Comparison of ENCODE assay signal across 1 cellular context in the genomic region with DNA sequence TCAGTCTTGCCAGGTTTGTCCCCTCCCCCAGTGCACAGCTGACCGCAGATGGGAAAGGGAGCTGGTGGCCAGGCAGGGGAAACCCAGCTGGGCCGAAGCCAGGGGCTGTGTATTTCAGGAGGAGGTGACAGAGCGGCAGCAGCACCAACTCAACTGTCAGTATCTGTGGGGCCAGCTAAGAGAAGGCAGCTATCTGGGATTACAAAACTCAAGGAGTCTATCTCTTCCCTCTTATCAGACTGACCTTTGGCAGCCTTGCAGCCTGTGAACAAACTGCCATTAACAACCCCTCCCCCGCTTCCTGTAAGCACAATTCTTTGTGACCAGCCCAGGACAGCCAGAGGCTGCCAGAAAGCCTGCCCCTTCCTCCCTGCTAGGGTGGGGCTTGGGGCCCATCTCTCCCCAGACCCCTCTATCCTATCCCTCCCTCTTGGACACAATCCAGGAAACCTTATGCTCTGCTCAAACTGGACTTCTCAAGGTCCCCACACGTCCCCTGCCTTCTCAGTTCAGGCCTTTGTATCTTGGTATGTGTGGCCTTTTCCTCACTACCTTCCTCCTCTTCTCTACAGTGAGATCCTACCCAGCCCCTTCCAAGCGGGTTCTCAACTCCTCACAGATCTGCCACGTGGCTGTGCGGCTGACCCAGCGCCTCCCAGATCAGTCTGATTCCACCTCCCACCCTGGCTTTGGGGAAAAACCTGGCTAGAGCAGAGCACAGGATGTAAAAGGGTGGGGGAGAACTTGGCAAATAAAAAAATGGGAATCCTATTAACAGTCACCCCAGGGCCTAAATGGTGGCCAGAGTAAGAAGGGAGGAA.
TF ChIP-seq lines count a peak whose summit lies in the region.

No MANE protein-coding gene starts in this region.

TF ChIP-seq in SK-N-SH, 30 proteins besides CTCF, POLR2A, EP300 and RAD21:
- TF ChIP-seq PBX3 (IDR thresholded peaks at IDR 0.05) (peak; percentile 89), TCF12 (IDR thresholded peaks at IDR 0.05) (peak; percentile 95), IRF3 (IDR thresholded peaks at IDR 0.05; ENCODE audit: low read depth, low read length) (no peak), TAF1 (IDR thresholded peaks at IDR 0.05; ENCODE audit: borderline replicate concordance, low read depth, low read length) (no peak; the same call in 1 of the 2 replicates), SMC3 (IDR thresholded peaks at IDR 0.05; ENCODE audit: low read depth, low read length) (no peak), TEAD4 (IDR thresholded peaks at IDR 0.05; ENCODE audit: borderline replicate concordance, insufficient read depth) (peak; percentile 67; the same call in 1 of the 2 replicates), POLR2AphosphoS5 (IDR thresholded peaks at IDR 0.05; ENCODE audit: low read depth, low read length) (peak; percentile 80; the same call in 1 of the 2 replicates), YY1 (IDR thresholded peaks at IDR 0.05; ENCODE audit: low read depth) (0 out of 2 replicates have a peak, but pooled peaks have one; percentile 37), NFIC (IDR thresholded peaks at IDR 0.05; ENCODE audit: borderline replicate concordance) (peak; percentile 96), MAX (IDR thresholded peaks at IDR 0.05; ENCODE audit: low read depth) (peak; percentile 84), NRF1 (IDR thresholded peaks at IDR 0.05; ENCODE audit: low read depth, low read length) (0 out of 2 replicates have a peak, but pooled peaks have one; percentile 2), ELF1 (IDR thresholded peaks at IDR 0.05) (no peak), MXI1 (IDR thresholded peaks at IDR 0.05; ENCODE audit: low read depth, low read length) (peak; percentile 90), USF1 (IDR thresholded peaks at IDR 0.05; ENCODE audit: borderline replicate concordance, low read depth) (peak; percentile 42; the same call in 1 of the 2 replicates), MEF2A (IDR thresholded peaks at IDR 0.05; ENCODE audit: borderline replicate concordance, low read depth) (peak; percentile 49; the same call in 1 of the 2 replicates), GATA2 (CRISPR knock-in tag; IDR thresholded peaks at IDR 0.05) (peak; percentile 67), EZH2phosphoT487 (IDR thresholded peaks at IDR 0.05; ENCODE audit: borderline replicate concordance, low read depth) (no peak), JUND (IDR thresholded peaks at IDR 0.05) (peak; percentile 70), RFX5 (IDR thresholded peaks at IDR 0.05; ENCODE audit: low read length) (no peak), CHD2 (IDR thresholded peaks at IDR 0.05; ENCODE audit: low read length, partially characterized antibody) (peak; percentile 92), FOXM1 (IDR thresholded peaks at IDR 0.05; ENCODE audit: low read depth) (no peak), SIN3A (IDR thresholded peaks at IDR 0.05; ENCODE audit: borderline replicate concordance, low read depth, low read length) (peak; percentile 94), FOXJ3 (CRISPR knock-in tag; IDR thresholded peaks at IDR 0.05) (peak; percentile 80; the same call in 1 of the 2 replicates), RCOR1 (IDR thresholded peaks at IDR 0.05; ENCODE audit: low read length) (peak; percentile 58), RXRA (IDR thresholded peaks at IDR 0.05; ENCODE audit: borderline replicate concordance, low read depth) (peak; percentile 93), GABPA (IDR thresholded peaks at IDR 0.05; ENCODE audit: low read depth) (no peak), FOSL2 (IDR thresholded peaks at IDR 0.05; ENCODE audit: borderline replicate concordance, low read depth) (peak; percentile 63; the same call in 1 of the 2 replicates)
- TF ChIP-seq, protein P1, sequence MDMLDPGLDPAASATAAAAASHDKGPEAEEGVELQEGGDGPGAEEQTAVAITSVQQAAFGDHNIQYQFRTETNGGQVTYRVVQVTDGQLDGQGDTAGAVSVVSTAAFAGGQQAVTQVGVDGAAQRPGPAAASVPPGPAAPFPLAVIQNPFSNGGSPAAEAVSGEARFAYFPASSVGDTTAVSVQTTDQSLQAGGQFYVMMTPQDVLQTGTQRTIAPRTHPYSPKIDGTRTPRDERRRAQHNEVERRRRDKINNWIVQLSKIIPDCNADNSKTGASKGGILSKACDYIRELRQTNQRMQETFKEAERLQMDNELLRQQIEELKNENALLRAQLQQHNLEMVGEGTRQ (IDR thresholded peaks at IDR 0.05; ENCODE audit: borderline replicate concordance, low read depth, low read length): no peak
- TF ChIP-seq, protein P2, sequence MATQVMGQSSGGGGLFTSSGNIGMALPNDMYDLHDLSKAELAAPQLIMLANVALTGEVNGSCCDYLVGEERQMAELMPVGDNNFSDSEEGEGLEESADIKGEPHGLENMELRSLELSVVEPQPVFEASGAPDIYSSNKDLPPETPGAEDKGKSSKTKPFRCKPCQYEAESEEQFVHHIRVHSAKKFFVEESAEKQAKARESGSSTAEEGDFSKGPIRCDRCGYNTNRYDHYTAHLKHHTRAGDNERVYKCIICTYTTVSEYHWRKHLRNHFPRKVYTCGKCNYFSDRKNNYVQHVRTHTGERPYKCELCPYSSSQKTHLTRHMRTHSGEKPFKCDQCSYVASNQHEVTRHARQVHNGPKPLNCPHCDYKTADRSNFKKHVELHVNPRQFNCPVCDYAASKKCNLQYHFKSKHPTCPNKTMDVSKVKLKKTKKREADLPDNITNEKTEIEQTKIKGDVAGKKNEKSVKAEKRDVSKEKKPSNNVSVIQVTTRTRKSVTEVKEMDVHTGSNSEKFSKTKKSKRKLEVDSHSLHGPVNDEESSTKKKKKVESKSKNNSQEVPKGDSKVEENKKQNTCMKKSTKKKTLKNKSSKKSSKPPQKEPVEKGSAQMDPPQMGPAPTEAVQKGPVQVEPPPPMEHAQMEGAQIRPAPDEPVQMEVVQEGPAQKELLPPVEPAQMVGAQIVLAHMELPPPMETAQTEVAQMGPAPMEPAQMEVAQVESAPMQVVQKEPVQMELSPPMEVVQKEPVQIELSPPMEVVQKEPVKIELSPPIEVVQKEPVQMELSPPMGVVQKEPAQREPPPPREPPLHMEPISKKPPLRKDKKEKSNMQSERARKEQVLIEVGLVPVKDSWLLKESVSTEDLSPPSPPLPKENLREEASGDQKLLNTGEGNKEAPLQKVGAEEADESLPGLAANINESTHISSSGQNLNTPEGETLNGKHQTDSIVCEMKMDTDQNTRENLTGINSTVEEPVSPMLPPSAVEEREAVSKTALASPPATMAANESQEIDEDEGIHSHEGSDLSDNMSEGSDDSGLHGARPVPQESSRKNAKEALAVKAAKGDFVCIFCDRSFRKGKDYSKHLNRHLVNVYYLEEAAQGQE (IDR thresholded peaks at IDR 0.05; ENCODE audit: low read depth, low read length): peak; percentile 71
- TF ChIP-seq, protein P3, sequence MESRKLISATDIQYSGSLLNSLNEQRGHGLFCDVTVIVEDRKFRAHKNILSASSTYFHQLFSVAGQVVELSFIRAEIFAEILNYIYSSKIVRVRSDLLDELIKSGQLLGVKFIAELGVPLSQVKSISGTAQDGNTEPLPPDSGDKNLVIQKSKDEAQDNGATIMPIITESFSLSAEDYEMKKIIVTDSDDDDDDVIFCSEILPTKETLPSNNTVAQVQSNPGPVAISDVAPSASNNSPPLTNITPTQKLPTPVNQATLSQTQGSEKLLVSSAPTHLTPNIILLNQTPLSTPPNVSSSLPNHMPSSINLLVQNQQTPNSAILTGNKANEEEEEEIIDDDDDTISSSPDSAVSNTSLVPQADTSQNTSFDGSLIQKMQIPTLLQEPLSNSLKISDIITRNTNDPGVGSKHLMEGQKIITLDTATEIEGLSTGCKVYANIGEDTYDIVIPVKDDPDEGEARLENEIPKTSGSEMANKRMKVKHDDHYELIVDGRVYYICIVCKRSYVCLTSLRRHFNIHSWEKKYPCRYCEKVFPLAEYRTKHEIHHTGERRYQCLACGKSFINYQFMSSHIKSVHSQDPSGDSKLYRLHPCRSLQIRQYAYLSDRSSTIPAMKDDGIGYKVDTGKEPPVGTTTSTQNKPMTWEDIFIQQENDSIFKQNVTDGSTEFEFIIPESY (IDR thresholded peaks at IDR 0.05; ENCODE audit: borderline replicate concordance, low read depth): peak; percentile 52; the same call in 1 of the 2 replicates
